Comparison of ENCODE assay signal across 14 cellular contexts in genomic region chr18:8849696-8850095, GRCh38.
"Had no signal": no experiment of that assay in that cellular context is flagged by ENCODE, and none has a peak within 500 bp of the region (broad histone marks: within the 10 kb centered on the region; RNA-seq: fewer than 3 reads in every experiment).

No MANE protein-coding gene starts in this region.

- DNase-seq: activated CD4-positive, alpha-beta T cell treated with anti-CD3 and anti-CD28 coated beads for 4 hours; activated CD8-positive, alpha-beta memory T cell treated with anti-CD3 and anti-CD28 coated beads, Interleukin-2, amount 50 U/mL, for 48 hours; activated CD8-positive, alpha-beta T cell treated with anti-CD3 and anti-CD28 coated beads for 36 hours; activated naive CD4-positive, alpha-beta T cell; activated naive CD8-positive, alpha-beta T cell treated with anti-CD3 and anti-CD28 coated beads, Interleukin-2, amount 50 U/mL, for 24 hours; colonic mucosa; effector CD4-positive, alpha-beta T cell; pancreas; stimulated activated CD4-positive, alpha-beta T cell treated with anti-CD3 and anti-CD28 coated beads, Interleukin-4, amount 100 ng/mL, for 1 hour; stimulated activated CD8-positive, alpha-beta memory T cell treated with anti-CD3 and anti-CD28 coated beads, Interleukin-4, amount 100 ng/mL, for 48 hours; T-helper 1 cell; testis had no signal

- H3K27ac ChIP-seq: ascending aorta, cardiac muscle cell, colonic mucosa, pancreas, testis had no signal

- H3K36me3 ChIP-seq: ascending aorta, cardiac muscle cell, colonic mucosa, pancreas had no signal

- ATAC-seq: activated CD8-positive, alpha-beta T cell treated with anti-CD3 and anti-CD28 coated beads for 36 hours; activated naive CD8-positive, alpha-beta T cell treated with anti-CD3 and anti-CD28 coated beads, Interleukin-2, amount 50 U/mL, for 24 hours; pancreas had no signal

- H3K4me1 ChIP-seq: ascending aorta, colonic mucosa, pancreas, testis had no signal

- H3K9me3 ChIP-seq: ascending aorta, colonic mucosa, pancreas, testis had no signal

- H3K4me3 ChIP-seq: ascending aorta, cardiac muscle cell, colonic mucosa, pancreas, testis had no signal

- H3K27me3 ChIP-seq: ascending aorta, cardiac muscle cell, colonic mucosa, pancreas, testis had no signal
